ENCODE assay signal across 21 cellular contexts in the genomic region with DNA sequence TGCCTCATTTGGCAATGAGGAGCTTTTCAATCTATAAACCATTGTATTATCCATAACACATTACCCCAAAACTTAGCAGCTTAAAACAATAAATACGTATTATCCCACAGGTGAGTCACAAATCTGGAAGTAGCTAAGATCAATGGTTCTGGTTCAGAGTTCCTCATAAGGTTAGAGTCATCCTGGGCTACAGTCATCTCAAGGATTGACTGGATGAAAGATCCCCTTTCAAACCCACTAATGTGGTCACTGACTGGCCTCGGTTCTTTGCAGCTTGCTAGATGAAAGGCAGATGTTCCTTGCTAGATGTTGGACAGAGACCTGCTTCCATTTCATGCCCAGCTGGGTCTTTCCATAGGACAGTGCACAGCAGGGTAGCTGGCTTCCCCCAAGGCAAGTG. TPM values are rescaled to one million over a fixed set of nuclear protein-coding genes. Genes with fewer than 3 reads are reported as not detected.
DNase-seq lines count a peak whose midpoint lies in the region; ATAC-seq and TF ChIP-seq lines count a peak whose summit lies in the region.
"Had no signal": no experiment of that assay in that cellular context is flagged by ENCODE, and none has a peak within 500 bp of the region (broad histone marks: within the 10 kb centered on the region; RNA-seq: fewer than 3 reads in every experiment).

No MANE protein-coding gene starts in this region.

- intact Hi-C loops in activated CD8-positive, alpha-beta T cell treated with anti-CD3 and anti-CD28 coated beads for 36 hours (cut with micrococcal nuclease), result loop anchor here (5.0 kb wide), 1 partner anchor 124 kb away; no protein-coding TSS in a partner anchor
- intact Hi-C loops in cardiac septum (cut with DNase I), result no loop called here

- no peaks in the 10 kb centered on the region for H3K9me3 Mint-ChIP-seq in activated CD8-positive, alpha-beta T cell treated with anti-CD3 and anti-CD28 coated beads for 36 hours
- no peaks in the 10 kb centered on the region for H3K9me3 Mint-ChIP-seq in activated CD8-positive, alpha-beta T cell treated with anti-CD3 and anti-CD28 coated beads, Interleukin-2, amount 10 ng/mL, durations not matched to agents 7 days and 5 days (ENCODE audit: insufficient read depth)
- H3K9me3 Mint-ChIP-seq: T-helper 1 cell treated with Interleukin-12 subunit alpha and Interleukin-12 subunit beta and Interleukin-4 antibody, amounts not matched to agents 30 μg/mL and 1 μg/mL, for 36 hours had no signal

- no peak overlapping the region for H3K4me3 ChIP-seq in coronary artery
- H3K4me3 ChIP-seq: ascending aorta, colonic mucosa, gastrocnemius medialis, HAP-1, skin epidermis, stomach, uterus had no signal

- no peak overlapping the region for H3K27ac ChIP-seq in coronary artery
- H3K27ac ChIP-seq: ascending aorta, colonic mucosa, gastrocnemius medialis, stomach, uterus had no signal

- POLR2A ChIA-PET in activated CD8-positive, alpha-beta T cell treated with anti-CD3 and anti-CD28 coated beads for 36 hours (lab: Charles Lee), result interaction anchor here (1.4 to 1.5 kb wide), 2 partner anchors 18 to 182 kb away, joined by 3 to 4 read pairs; no protein-coding TSS in a partner anchor
- POLR2A ChIA-PET in activated CD8-positive, alpha-beta T cell treated with anti-CD3 and anti-CD28 coated beads, Interleukin-2, amount 10 ng/mL, durations not matched to agents 7 days and 5 days (lab: Charles Lee), result interaction anchor here (0.7 to 1.0 kb wide), 3 partner anchors 9 to 73 kb away, joined by 3 read pairs; partner anchors contain the start of genes CBFB and PHAF1

- H3K36me3 Mint-ChIP-seq in activated CD8-positive, alpha-beta T cell treated with anti-CD3 and anti-CD28 coated beads for 36 hours (ENCODE audit: low read depth), result peaks cover 6% of the 10 kb centered on the region
- peaks cover 12% of the 10 kb centered on the region for H3K36me3 Mint-ChIP-seq in activated CD8-positive, alpha-beta T cell treated with anti-CD3 and anti-CD28 coated beads, Interleukin-2, amount 10 ng/mL, durations not matched to agents 7 days and 5 days (ENCODE audit: low read depth)

- H3K27ac Mint-ChIP-seq in activated CD8-positive, alpha-beta T cell treated with anti-CD3 and anti-CD28 coated beads for 36 hours, result no peak overlapping the region
- no peak overlapping the region for H3K27ac Mint-ChIP-seq in activated CD8-positive, alpha-beta T cell treated with anti-CD3 and anti-CD28 coated beads, Interleukin-2, amount 10 ng/mL, durations not matched to agents 7 days and 5 days
- H3K27ac Mint-ChIP-seq: T-helper 1 cell treated with Interleukin-12 subunit alpha and Interleukin-12 subunit beta and Interleukin-4 antibody, amounts not matched to agents 30 μg/mL and 1 μg/mL, for 36 hours had no signal

- ATAC-seq in activated CD8-positive, alpha-beta T cell treated with anti-CD3 and anti-CD28 coated beads for 36 hours, result no peak
- ATAC-seq in activated CD8-positive, alpha-beta T cell treated with anti-CD3 and anti-CD28 coated beads, Interleukin-2, amount 10 ng/mL, durations not matched to agents 7 days and 5 days, result no peak
- ATAC-seq in HG02981 (IDR thresholded peaks at IDR 0.05; ENCODE audit: unreplicated experiment), result no peak
- ATAC-seq: gastrocnemius medialis had no signal

- CTCF ChIA-PET in activated CD8-positive, alpha-beta T cell treated with anti-CD3 and anti-CD28 coated beads for 36 hours (lab: Charles Lee), result interaction anchor here (0.7 to 6.7 kb wide), 18 partner anchors 10 to 154 kb away, joined by 3 to 48 read pairs (median 5); no protein-coding TSS in a partner anchor
- CTCF ChIA-PET in activated CD8-positive, alpha-beta T cell treated with anti-CD3 and anti-CD28 coated beads, Interleukin-2, amount 10 ng/mL, durations not matched to agents 7 days and 5 days (lab: Charles Lee), result interaction anchor here (0.6 to 6.7 kb wide), 20 partner anchors 9 to 148 kb away, joined by 3 to 134 read pairs (median 5); partner anchors contain the start of genes CBFB and PHAF1

- DNase-seq in activated CD8-positive, alpha-beta T cell treated with anti-CD3 and anti-CD28 coated beads for 36 hours, result peak; percentile 14
- no peak for DNase-seq in activated CD8-positive, alpha-beta T cell treated with anti-CD3 and anti-CD28 coated beads, Interleukin-2, amount 10 ng/mL, durations not matched to agents 7 days and 5 days
- peak; percentile 78 for DNase-seq in ELR (ENCODE audit: low read depth)
- DNase-seq in RPMI7951 (ENCODE audit: low read depth), result peak; percentile 44
- DNase-seq in kidney tubule cell (ENCODE audit: low spot score), result peak; percentile 68
- no peak for DNase-seq in coronary artery (ENCODE audit: low spot score)
- DNase-seq in cardiac septum (ENCODE audit: low spot score), result no peak
- DNase-seq: activated effector memory CD4-positive, alpha-beta T cell treated with Interleukin-2 at 50 U/mL for 16 hours; Calu3; colonic mucosa; gastrocnemius medialis; GF-D8; NCI-H2029 treated with DMSO at 0.1 percent for 48 hours; Right ventricle myocardium superior; stomach; uterus had no signal

- no peaks in the 10 kb centered on the region for H3K4me1 Mint-ChIP-seq in activated CD8-positive, alpha-beta T cell treated with anti-CD3 and anti-CD28 coated beads for 36 hours (ENCODE audit: low read depth)
- no peaks in the 10 kb centered on the region for H3K4me1 Mint-ChIP-seq in activated CD8-positive, alpha-beta T cell treated with anti-CD3 and anti-CD28 coated beads, Interleukin-2, amount 10 ng/mL, durations not matched to agents 7 days and 5 days (ENCODE audit: low read depth)

- no peaks in the 10 kb centered on the region for H3K27me3 Mint-ChIP-seq in activated CD8-positive, alpha-beta T cell treated with anti-CD3 and anti-CD28 coated beads for 36 hours
- no peaks in the 10 kb centered on the region for H3K27me3 Mint-ChIP-seq in activated CD8-positive, alpha-beta T cell treated with anti-CD3 and anti-CD28 coated beads, Interleukin-2, amount 10 ng/mL, durations not matched to agents 7 days and 5 days (ENCODE audit: low read depth)

- no peak overlapping the region for H3K4me3 Mint-ChIP-seq in activated CD8-positive, alpha-beta T cell treated with anti-CD3 and anti-CD28 coated beads for 36 hours
- no peak overlapping the region for H3K4me3 Mint-ChIP-seq in activated CD8-positive, alpha-beta T cell treated with anti-CD3 and anti-CD28 coated beads, Interleukin-2, amount 10 ng/mL, durations not matched to agents 7 days and 5 days
- H3K4me3 Mint-ChIP-seq: T-helper 1 cell treated with Interleukin-12 subunit alpha and Interleukin-12 subunit beta and Interleukin-4 antibody, amounts not matched to agents 30 μg/mL and 1 μg/mL, for 36 hours had no signal

- no peak for TF ChIP-seq CTCF in activated CD8-positive, alpha-beta T cell treated with anti-CD3 and anti-CD28 coated beads for 36 hours (IDR thresholded peaks at IDR 0.05)
- no peak for TF ChIP-seq CTCF in coronary artery (IDR thresholded peaks at IDR 0.05)

RNA-seq across cellular contexts. Expression of gene PHAF1, which starts 8.1 kb away (rescaled TPM):
- 10 to 100 TPM; 11.3 to 14.0 TPM for total RNA-seq in activated CD8-positive, alpha-beta T cell treated with anti-CD3 and anti-CD28 coated beads for 36 hours
- total RNA-seq in activated CD8-positive, alpha-beta T cell treated with anti-CD3 and anti-CD28 coated beads, Interleukin-2, amount 10 ng/mL, durations not matched to agents 7 days and 5 days, result 10 to 100 TPM; 16.5 TPM
- total RNA-seq in RPMI7951 (2014; rRNA removed; shearing (Covaris generic)), result 13.7 and 18.0 TPM in 2 replicates
- 8.8 TPM for total RNA-seq in cardiac septum

RNA-seq across cellular contexts. Expression of gene B3GNT9, which starts 49.1 kb away (rescaled TPM):
- 1 to 10 TPM; 2.1 to 2.5 TPM for total RNA-seq in activated CD8-positive, alpha-beta T cell treated with anti-CD3 and anti-CD28 coated beads for 36 hours
- 1 to 10 TPM; 6.6 to 7.2 TPM for total RNA-seq in activated CD8-positive, alpha-beta T cell treated with anti-CD3 and anti-CD28 coated beads, Interleukin-2, amount 10 ng/mL, durations not matched to agents 7 days and 5 days
- 24.0 and 25.6 TPM in 2 replicates for total RNA-seq in RPMI7951 (2014; rRNA removed; shearing (Covaris generic))
- 12.4 TPM for total RNA-seq in cardiac septum

RNA-seq across cellular contexts. Expression of gene TRADD, which starts 58.0 kb away (rescaled TPM):
- 10 to 100 TPM; 28.4 to 31.2 TPM for total RNA-seq in activated CD8-positive, alpha-beta T cell treated with anti-CD3 and anti-CD28 coated beads for 36 hours
- total RNA-seq in activated CD8-positive, alpha-beta T cell treated with anti-CD3 and anti-CD28 coated beads, Interleukin-2, amount 10 ng/mL, durations not matched to agents 7 days and 5 days, result 10 to 100 TPM; 39.2 to 40.7 TPM
- total RNA-seq in RPMI7951 (2014; rRNA removed; shearing (Covaris generic)), result 13.0 and 29.5 TPM in 2 replicates
- 11.0 TPM for total RNA-seq in cardiac septum

RNA-seq across cellular contexts. Expression of gene FBXL8, which starts 58.1 kb away (rescaled TPM):
- total RNA-seq in activated CD8-positive, alpha-beta T cell treated with anti-CD3 and anti-CD28 coated beads for 36 hours, result 10 to 100 TPM; 27.1 to 28.6 TPM
- 10 to 100 TPM; 22.7 to 24.8 TPM for total RNA-seq in activated CD8-positive, alpha-beta T cell treated with anti-CD3 and anti-CD28 coated beads, Interleukin-2, amount 10 ng/mL, durations not matched to agents 7 days and 5 days
- total RNA-seq in RPMI7951 (2014; rRNA removed; shearing (Covaris generic)), result 4.2 and 10.2 TPM in 2 replicates
- total RNA-seq in cardiac septum, result 9.5 TPM

Comparison
In these comparisons a context has a peak if more than half of its experiments do, and no peak if none do; other contexts are left out.
1. DNase-seq: peak in activated CD8-positive, alpha-beta T cell treated with anti-CD3 and anti-CD28 coated beads for 36 hours (single experiment), ELR (single experiment), RPMI7951 (single experiment) and kidney tubule cell (single experiment); none in activated CD8-positive, alpha-beta T cell treated with anti-CD3 and anti-CD28 coated beads, Interleukin-2, amount 10 ng/mL, durations not matched to agents 7 days and 5 days (single experiment), coronary artery (single experiment) and cardiac septum (single experiment).